ENCODE assay signal across 36 cellular contexts in genomic region chr12:60071759-60072191, GRCh38.
"Had no signal": no experiment of that assay in that cellular context is flagged by ENCODE, and none has a peak within 500 bp of the region (broad histone marks: within the 10 kb centered on the region; RNA-seq: fewer than 3 reads in every experiment).

No MANE protein-coding gene starts in this region.

- H3K27ac Mint-ChIP-seq: activated B cell treated with CpG ODN at 0.5 μM for 24 hours; activated CD4-positive, alpha-beta memory T cell treated with anti-CD3 and anti-CD28 coated beads for 36 hours; activated naive CD4-positive, alpha-beta T cell treated with anti-CD3 and anti-CD28 coated beads for 36 hours; activated naive CD4-positive, alpha-beta T cell treated with anti-CD3 and anti-CD28 coated beads, Interleukin-2, amount 50 U/mL, for 72 hours; activated T-helper 1 cell treated with anti-CD3 and anti-CD28 coated beads, Interleukin-12 subunit alpha, Interleukin-12 subunit beta, Interleukin-2, Interleukin-4 antibody, amounts not matched to agents 30 ng/mL and 10 ng/mL and 1 ng/mL, durations not matched to agents 14 hours and 24 hours and 36 hours; brain had no signal

- FAIRE-seq: bronchial epithelial cell, RCC 7860 had no signal

- H3K36me3 Mint-ChIP-seq: activated CD4-positive, alpha-beta memory T cell treated with anti-CD3 and anti-CD28 coated beads for 36 hours; activated naive CD4-positive, alpha-beta T cell treated with anti-CD3 and anti-CD28 coated beads, Interleukin-2, amount 50 U/mL, for 72 hours; brain had no signal

- H3K36me3 ChIP-seq: adrenal gland had no signal

- H3K27me3 Mint-ChIP-seq: activated B cell treated with CpG ODN at 0.5 μM for 24 hours; activated CD4-positive, alpha-beta memory T cell treated with anti-CD3 and anti-CD28 coated beads for 36 hours; brain had no signal

- H3K4me3 Mint-ChIP-seq: activated B cell treated with CpG ODN at 0.5 μM for 24 hours; activated CD4-positive, alpha-beta memory T cell treated with anti-CD3 and anti-CD28 coated beads for 36 hours; activated naive CD4-positive, alpha-beta T cell treated with anti-CD3 and anti-CD28 coated beads for 36 hours; activated T-cell treated with anti-CD3 and anti-CD28 coated beads, Interleukin-2, amount 50 U/mL, for 4 hours; activated T-helper 1 cell treated with anti-CD3 and anti-CD28 coated beads, Interleukin-12 subunit alpha, Interleukin-12 subunit beta, Interleukin-2, Interleukin-4 antibody, amounts not matched to agents 30 ng/mL and 10 ng/mL and 1 ng/mL, durations not matched to agents 14 hours and 24 hours and 36 hours; brain had no signal

- H3K27me3 ChIP-seq: adrenal gland had no signal

- H3K9me3 Mint-ChIP-seq: activated CD4-positive, alpha-beta memory T cell treated with anti-CD3 and anti-CD28 coated beads for 36 hours; activated naive CD4-positive, alpha-beta T cell treated with anti-CD3 and anti-CD28 coated beads for 36 hours; activated T-helper 1 cell treated with anti-CD3 and anti-CD28 coated beads, Interleukin-12 subunit alpha, Interleukin-12 subunit beta, Interleukin-2, Interleukin-4 antibody, amounts not matched to agents 30 ng/mL and 10 ng/mL and 1 ng/mL, durations not matched to agents 14 hours and 24 hours and 36 hours; brain had no signal

- H3K4me3 ChIP-seq: adrenal gland had no signal

- H3K4me1 ChIP-seq: adrenal gland had no signal

- DNase-seq: activated B cell treated with CpG ODN at 0.5 μM for 24 hours; activated CD4-positive, alpha-beta memory T cell treated with anti-CD3 and anti-CD28 coated beads for 36 hours; activated CD4-positive, alpha-beta T cell treated with anti-CD3 and anti-CD28 coated beads for 4 hours; activated CD4-positive, alpha-beta T cell treated with anti-CD3 and anti-CD28 coated beads, Interleukin-2, amount 50 U/mL, for 1 hour; activated CD4-positive, CD25-positive, alpha-beta regulatory T cell treated with anti-CD3 and anti-CD28 coated beads, Interleukin-2, amount 50 U/mL, for 72 hours; activated CD8-positive, alpha-beta memory T cell treated with anti-CD3 and anti-CD28 coated beads, Interleukin-2, amount 50 U/mL, for 4 hours; activated gamma-delta T cell treated with Interleukin-2 at 50 U/mL for 16 hours; activated naive CD4-positive, alpha-beta T cell treated with anti-CD3 and anti-CD28 coated beads for 36 hours; activated T-cell treated with anti-CD3 and anti-CD28 coated beads for 4 hours; activated T-cell treated with anti-CD3 and anti-CD28 coated beads, Interleukin-2, amount 50 U/mL, for 4 hours; adrenal gland; caudate nucleus; cerebellar nuclear complex; Karpas-422; NCI-H1092 treated with DMSO at 0.1 percent for 48 hours; NCI-H1417; NCI-H146; NCI-H187; NCI-H2029 treated with DMSO at 0.1 percent for 48 hours; NCI-H2107; NCI-H2171; NCI-H510A; NCI-H526; NCI-H748 treated with DMSO at 0.1 percent for 48 hours; Right ventricle myocardium superior; SW 1271; T-helper 1 cell; T-helper 2 cell; T-helper 9 cell had no signal

- H3K9me3 ChIP-seq: adrenal gland had no signal

- H3K27ac ChIP-seq: adrenal gland, RWPE1, VCaP had no signal

- ATAC-seq: activated naive CD4-positive, alpha-beta T cell treated with anti-CD3 and anti-CD28 coated beads, Interleukin-2, amount 50 U/mL, for 72 hours; activated T-cell treated with anti-CD3 and anti-CD28 coated beads, Interleukin-2, amount 50 U/mL, for 4 hours had no signal

- H3K4me1 Mint-ChIP-seq: activated B cell treated with CpG ODN at 0.5 μM for 24 hours had no signal
